Comparison of ENCODE assay signal across 13 cellular contexts in genomic region chr14:92759679-92760523, GRCh38. TPM values are rescaled to one million over a fixed set of nuclear protein-coding genes. Genes with fewer than 3 reads are reported as not detected.
A peak's percentile ranks its signal among the peaks of the same experiment; 100 is the strongest.
DNase-seq lines count a peak whose midpoint lies in the region; ATAC-seq and TF ChIP-seq lines count a peak whose summit lies in the region.
"Had no signal": no experiment of that assay in that cellular context is flagged by ENCODE, and none has a peak within 500 bp of the region (broad histone marks: within the 10 kb centered on the region; RNA-seq: fewer than 3 reads in every experiment).

No MANE protein-coding gene starts in this region.

- TF ChIP-seq CTCF in activated CD8-positive, alpha-beta T cell treated with anti-CD3 and anti-CD28 coated beads for 36 hours (IDR thresholded peaks at IDR 0.05) = no peak

- no peaks in the 10 kb centered on the region for H3K36me3 Mint-ChIP-seq in activated T-cell treated with anti-CD3 and anti-CD28 coated beads, Interleukin-2, amount 50 U/mL, for 4 hours (ENCODE audit: insufficient read depth)
- H3K36me3 Mint-ChIP-seq in activated CD8-positive, alpha-beta T cell treated with anti-CD3 and anti-CD28 coated beads for 36 hours (ENCODE audit: low read depth) = no peaks in the 10 kb centered on the region
- H3K36me3 Mint-ChIP-seq in stimulated activated memory B cell treated with anti-CD40 and anti-IgM and Interleukin-4, amounts not matched to agents 10 μg/mL and 1 μg/mL and 100 μg/mL, for 72 hours = no peaks in the 10 kb centered on the region

- no peaks in the 10 kb centered on the region for H3K9me3 Mint-ChIP-seq in activated T-cell treated with anti-CD3 and anti-CD28 coated beads, Interleukin-2, amount 50 U/mL, for 4 hours
- H3K9me3 Mint-ChIP-seq in activated CD8-positive, alpha-beta T cell treated with anti-CD3 and anti-CD28 coated beads for 36 hours = no peaks in the 10 kb centered on the region
- peaks cover 2% of the 10 kb centered on the region for H3K9me3 Mint-ChIP-seq in stimulated activated memory B cell treated with anti-CD40 and anti-IgM and Interleukin-4, amounts not matched to agents 10 μg/mL and 1 μg/mL and 100 μg/mL, for 72 hours

- ATAC-seq in activated T-cell treated with anti-CD3 and anti-CD28 coated beads, Interleukin-2, amount 50 U/mL, for 4 hours = peak; percentile 51 to 54
- ATAC-seq in GM21723 (IDR thresholded peaks at IDR 0.05; ENCODE audit: unreplicated experiment) (peak; percentile 50), left colon (no peak)
- ATAC-seq in activated CD8-positive, alpha-beta T cell treated with anti-CD3 and anti-CD28 coated beads for 36 hours = peak; percentile 79
- ATAC-seq in stimulated activated memory B cell treated with anti-CD40 and anti-IgM and Interleukin-4, amounts not matched to agents 10 μg/mL and 1 μg/mL and 100 μg/mL, for 72 hours = no peak

- no peak overlapping the region for H3K4me3 Mint-ChIP-seq in activated T-cell treated with anti-CD3 and anti-CD28 coated beads, Interleukin-2, amount 50 U/mL, for 4 hours
- no peak overlapping the region for H3K4me3 Mint-ChIP-seq in activated CD8-positive, alpha-beta T cell treated with anti-CD3 and anti-CD28 coated beads for 36 hours
- H3K4me3 Mint-ChIP-seq in stimulated activated memory B cell treated with anti-CD40 and anti-IgM and Interleukin-4, amounts not matched to agents 10 μg/mL and 1 μg/mL and 100 μg/mL, for 72 hours = peak overlapping the region; percentile 1
- H3K4me3 Mint-ChIP-seq: H9 had no signal

- peak overlapping the region; percentile 76 for H3K27ac Mint-ChIP-seq in activated CD8-positive, alpha-beta T cell treated with anti-CD3 and anti-CD28 coated beads for 36 hours
- peak overlapping the region; percentile 45 for H3K27ac Mint-ChIP-seq in stimulated activated memory B cell treated with anti-CD40 and anti-IgM and Interleukin-4, amounts not matched to agents 10 μg/mL and 1 μg/mL and 100 μg/mL, for 72 hours
- H3K27ac Mint-ChIP-seq: H9 had no signal

- no peak for DNase-seq in activated T-cell treated with anti-CD3 and anti-CD28 coated beads, Interleukin-2, amount 50 U/mL, for 4 hours
- no peak for DNase-seq in activated T-cell treated with anti-CD3 and anti-CD28 coated beads for 4 hours
- peak; percentile 74 for DNase-seq in activated CD8-positive, alpha-beta T cell treated with anti-CD3 and anti-CD28 coated beads for 36 hours
- no peak for DNase-seq in left colon
- DNase-seq in SW 1271 (lab: John Stamatoyannopoulos, UW) = no peak
- DNase-seq in NCI-H2081 treated with DMSO at 0.1 percent for 48 hours (lab: John Stamatoyannopoulos, UW) = no peak
- DNase-seq: effector memory CD4-positive, alpha-beta T cell; ovary; Right ventricle myocardium superior; stimulated activated CD4-positive, alpha-beta T cell treated with anti-CD3 and anti-CD28 coated beads, Interleukin-12 subunit alpha, Interleukin-12 subunit beta, amount 100 ng/mL, for 4 hours had no signal

- intact Hi-C loops in activated CD8-positive, alpha-beta T cell treated with anti-CD3 and anti-CD28 coated beads for 36 hours (cut with micrococcal nuclease) = no loop called here
- intact Hi-C loops in left colon (cut with DNase I, micrococcal nuclease) = no loop called here

- CTCF ChIA-PET in activated CD8-positive, alpha-beta T cell treated with anti-CD3 and anti-CD28 coated beads for 36 hours (lab: Charles Lee) = no interaction called here

- POLR2A ChIA-PET in activated CD8-positive, alpha-beta T cell treated with anti-CD3 and anti-CD28 coated beads for 36 hours (lab: Charles Lee) = interaction anchor here (0.8 to 1.0 kb wide), 2 partner anchors 10 to 638 kb away, joined by 3 read pairs; partner anchors contain the start of genes CPSF2 and NDUFB1

- peaks cover 3% of the 10 kb centered on the region for H3K27me3 Mint-ChIP-seq in activated T-cell treated with anti-CD3 and anti-CD28 coated beads, Interleukin-2, amount 50 U/mL, for 4 hours (ENCODE audit: low read depth)
- peaks cover 17% of the 10 kb centered on the region for H3K27me3 Mint-ChIP-seq in activated CD8-positive, alpha-beta T cell treated with anti-CD3 and anti-CD28 coated beads for 36 hours
- H3K27me3 Mint-ChIP-seq in stimulated activated memory B cell treated with anti-CD40 and anti-IgM and Interleukin-4, amounts not matched to agents 10 μg/mL and 1 μg/mL and 100 μg/mL, for 72 hours = no peaks in the 10 kb centered on the region

- peaks cover 13% of the 10 kb centered on the region for H3K4me1 Mint-ChIP-seq in activated T-cell treated with anti-CD3 and anti-CD28 coated beads, Interleukin-2, amount 50 U/mL, for 4 hours (ENCODE audit: low read depth)
- peaks cover 24% of the 10 kb centered on the region for H3K4me1 Mint-ChIP-seq in activated CD8-positive, alpha-beta T cell treated with anti-CD3 and anti-CD28 coated beads for 36 hours (ENCODE audit: low read depth)
- H3K4me1 Mint-ChIP-seq in stimulated activated memory B cell treated with anti-CD40 and anti-IgM and Interleukin-4, amounts not matched to agents 10 μg/mL and 1 μg/mL and 100 μg/mL, for 72 hours = peaks cover 15% of the 10 kb centered on the region

RNA-seq across cellular contexts. Expression of gene LGMN, which starts 11.5 kb away (rescaled TPM):
- total RNA-seq in activated T-cell treated with anti-CD3 and anti-CD28 coated beads, Interleukin-2, amount 50 U/mL, for 4 hours = 1 to 10 TPM; 2.9 to 4.8 (median 3.3) TPM
- total RNA-seq in activated CD8-positive, alpha-beta T cell treated with anti-CD3 and anti-CD28 coated beads for 36 hours = 1 to 10 TPM; 2.1 to 2.3 TPM
- 100 to 1,000 TPM in 1 of 2 donors, 10 to 100 TPM in 1; 70.8 to 125 TPM for total RNA-seq in left colon

RNA-seq across cellular contexts. Expression of gene GOLGA5, which starts 34.2 kb away (rescaled TPM):
- 10 to 100 TPM; 12.8 to 16.5 (median 16.4) TPM for total RNA-seq in activated T-cell treated with anti-CD3 and anti-CD28 coated beads, Interleukin-2, amount 50 U/mL, for 4 hours
- total RNA-seq in activated CD8-positive, alpha-beta T cell treated with anti-CD3 and anti-CD28 coated beads for 36 hours = 10 to 100 TPM; 12.9 to 13.3 TPM
- 10 to 100 TPM; 42.2 to 44.1 TPM for total RNA-seq in left colon

Comparison
In these comparisons a context has a peak if more than half of its experiments do, and no peak if none do; other contexts are left out.
1. ATAC-seq: peak in activated T-cell treated with anti-CD3 and anti-CD28 coated beads, Interleukin-2, amount 50 U/mL, for 4 hours (2 of 2), GM21723 (single experiment) and activated CD8-positive, alpha-beta T cell treated with anti-CD3 and anti-CD28 coated beads for 36 hours (single experiment); none in stimulated activated memory B cell treated with anti-CD40 and anti-IgM and Interleukin-4, amounts not matched to agents 10 μg/mL and 1 μg/mL and 100 μg/mL, for 72 hours (single experiment) and left colon (single experiment).
2. RNA of gene LGMN, which starts 11.5 kb away (total RNA-seq): 70.8 to 125 TPM in left colon; 2.9 to 4.8 TPM in activated T-cell treated with anti-CD3 and anti-CD28 coated beads, Interleukin-2, amount 50 U/mL, for 4 hours and 2.1 to 2.3 TPM in activated CD8-positive, alpha-beta T cell treated with anti-CD3 and anti-CD28 coated beads for 36 hours; every median in the first group is over 10 times any median in the second.